Comparison of ENCODE assay signal across 8 cellular contexts in the genomic region with DNA sequence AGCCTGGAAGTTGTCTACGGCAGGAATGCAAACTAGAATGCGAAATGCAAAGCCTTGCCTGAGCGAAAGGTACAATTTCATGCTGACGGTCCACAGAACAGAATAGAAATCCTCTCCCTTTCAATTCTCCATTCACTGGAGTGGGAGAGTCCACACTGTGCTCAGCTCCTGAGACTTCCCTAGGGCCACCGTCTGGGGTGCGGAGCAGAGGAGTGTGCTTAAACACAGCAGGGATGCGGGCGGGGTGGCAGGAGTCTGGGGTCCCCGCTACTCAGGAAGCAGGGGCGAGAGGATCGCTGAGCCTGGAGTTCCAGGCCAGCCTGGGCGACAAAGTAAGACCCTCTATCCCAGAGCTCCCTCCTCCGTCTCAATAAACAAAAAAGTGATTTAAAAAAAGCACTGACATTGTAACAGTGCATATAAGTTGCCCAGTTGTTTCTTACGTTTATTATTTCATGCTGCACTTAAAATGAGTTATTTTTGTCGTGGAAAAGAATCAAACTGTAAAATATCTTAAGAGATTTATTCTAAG. TPM values are rescaled to one million over a fixed set of nuclear protein-coding genes. Genes with fewer than 3 reads are reported as not detected.
A peak's percentile ranks its signal among the peaks of the same experiment; 100 is the strongest.
DNase-seq lines count a peak whose midpoint lies in the region; ATAC-seq and TF ChIP-seq lines count a peak whose summit lies in the region.

No MANE protein-coding gene starts in this region.

- DNase-seq in activated naive CD4-positive, alpha-beta T cell treated with Interleukin-2 at 50 U/mL for 16 hours: peak; percentile 9
- no peak for DNase-seq in activated naive CD4-positive, alpha-beta T cell (lab: John Stamatoyannopoulos, UW)
- peak; percentile 2 for DNase-seq in activated T-helper 1 cell treated with anti-CD3 and anti-CD28 coated beads, Interleukin-12 subunit alpha, Interleukin-12 subunit beta, Interleukin-2, Interleukin-4 antibody, amounts not matched to agents 30 ng/mL and 10 ng/mL and 1 ng/mL, durations not matched to agents 14 hours and 24 hours and 36 hours (ENCODE audit: low spot score)
- DNase-seq in heart left ventricle: peak in 2 of 5 donors; percentile 21 to 36
- DNase-seq in psoas muscle: no peak
- no peak for DNase-seq in posterior vena cava (ENCODE audit: low spot score)
- no peak for DNase-seq in cerebellum (ENCODE audit: low spot score)

- H3K36me3 ChIP-seq in heart left ventricle (peaks cover 0 to 4% (median 0%) of the 10 kb centered on the region in 9 donors), psoas muscle (ENCODE audit: insufficient read depth in 1 of 2, low read depth in 1 of 2) (peaks cover 0 to 3% of the 10 kb centered on the region in 2 donors)

- WGBS in heart left ventricle, 4 donors: 1 to 4% (median 2%) methylated on average over 14 to 15 of the region's 15 CpGs
- 1 to 4% (median 3%) methylated on average over 15 of the region's 15 CpGs for WGBS in psoas muscle, 3 donors

- H3K4me3 Mint-ChIP-seq in activated T-helper 1 cell treated with anti-CD3 and anti-CD28 coated beads, Interleukin-12 subunit alpha, Interleukin-12 subunit beta, Interleukin-2, Interleukin-4 antibody, amounts not matched to agents 30 ng/mL and 10 ng/mL and 1 ng/mL, durations not matched to agents 14 hours and 24 hours and 36 hours: peak overlapping the region; percentile 98

- H3K4me3 ChIP-seq in heart left ventricle: peak overlapping the region; percentile 40 to 99 (median 72)
- H3K4me3 ChIP-seq in psoas muscle: peak overlapping the region; percentile 74

- peaks cover 22% of the 10 kb centered on the region for H3K36me3 Mint-ChIP-seq in activated T-helper 1 cell treated with anti-CD3 and anti-CD28 coated beads, Interleukin-12 subunit alpha, Interleukin-12 subunit beta, Interleukin-2, Interleukin-4 antibody, amounts not matched to agents 30 ng/mL and 10 ng/mL and 1 ng/mL, durations not matched to agents 14 hours and 24 hours and 36 hours (ENCODE audit: low read depth)

- no peaks in the 10 kb centered on the region for H3K27me3 ChIP-seq in heart left ventricle
- H3K27me3 ChIP-seq in psoas muscle (ENCODE audit: insufficient read depth in 3 of 3, low read length in 2 of 3): no peaks in the 10 kb centered on the region

- no peak for TF ChIP-seq POLR2A in heart left ventricle (IDR thresholded peaks at IDR 0.05)

- intact Hi-C loops in activated T-helper 1 cell treated with anti-CD3 and anti-CD28 coated beads, Interleukin-12 subunit alpha, Interleukin-12 subunit beta, Interleukin-2, Interleukin-4 antibody, amounts not matched to agents 30 ng/mL and 10 ng/mL and 1 ng/mL, durations not matched to agents 14 hours and 24 hours and 36 hours (cut with micrococcal nuclease): loop anchor here (1.0 to 10.0 kb wide), 7 partner anchors 40 to 902 kb away; a partner anchor contains a TSS
- intact Hi-C loops in heart left ventricle (cut with DNase I) (loop anchor here in 4 of 10 donors (2.0 to 5.0 kb wide), 4 partner anchors 20 to 66 kb away; a partner anchor contains a TSS), psoas muscle (cut with DNase I) (no loop called here), posterior vena cava (cut with DNase I) (no loop called here)

- H3K27me3 Mint-ChIP-seq in activated T-helper 1 cell treated with anti-CD3 and anti-CD28 coated beads, Interleukin-12 subunit alpha, Interleukin-12 subunit beta, Interleukin-2, Interleukin-4 antibody, amounts not matched to agents 30 ng/mL and 10 ng/mL and 1 ng/mL, durations not matched to agents 14 hours and 24 hours and 36 hours (ENCODE audit: insufficient read depth): no peaks in the 10 kb centered on the region

- ATAC-seq in HG03159 (IDR thresholded peaks at IDR 0.05; ENCODE audit: unreplicated experiment): peak; percentile 22
- ATAC-seq in heart left ventricle: peak; percentile 42 to 59 (median 58)
- ATAC-seq in psoas muscle: peak in 3 of 4 donors; percentile 30 to 38 (median 32)

- peaks cover 25% of the 10 kb centered on the region for H3K4me1 Mint-ChIP-seq in activated T-helper 1 cell treated with anti-CD3 and anti-CD28 coated beads, Interleukin-12 subunit alpha, Interleukin-12 subunit beta, Interleukin-2, Interleukin-4 antibody, amounts not matched to agents 30 ng/mL and 10 ng/mL and 1 ng/mL, durations not matched to agents 14 hours and 24 hours and 36 hours (ENCODE audit: low read depth)

- H3K9me3 ChIP-seq in heart left ventricle (peaks cover 0 to 34% (median 3%) of the 10 kb centered on the region in 12 donors), psoas muscle (peaks cover 17% of the 10 kb centered on the region)

- H3K4me1 ChIP-seq in heart left ventricle (peaks cover 0 to 20% (median 10%) of the 10 kb centered on the region in 12 donors), psoas muscle (peaks cover 12% of the 10 kb centered on the region)

- TF ChIP-seq CTCF in heart left ventricle (IDR thresholded peaks at IDR 0.05) (no peak), psoas muscle (IDR thresholded peaks at IDR 0.05) (no peak)

- H3K9me3 Mint-ChIP-seq in activated T-helper 1 cell treated with anti-CD3 and anti-CD28 coated beads, Interleukin-12 subunit alpha, Interleukin-12 subunit beta, Interleukin-2, Interleukin-4 antibody, amounts not matched to agents 30 ng/mL and 10 ng/mL and 1 ng/mL, durations not matched to agents 14 hours and 24 hours and 36 hours: peaks cover 37% of the 10 kb centered on the region

- peak overlapping the region in 11 of 12 donors; percentile 62 to 95 (median 82) for H3K27ac ChIP-seq in heart left ventricle
- peak overlapping the region; percentile 70 for H3K27ac ChIP-seq in psoas muscle

- H3K27ac Mint-ChIP-seq in activated T-helper 1 cell treated with anti-CD3 and anti-CD28 coated beads, Interleukin-12 subunit alpha, Interleukin-12 subunit beta, Interleukin-2, Interleukin-4 antibody, amounts not matched to agents 30 ng/mL and 10 ng/mL and 1 ng/mL, durations not matched to agents 14 hours and 24 hours and 36 hours: peak overlapping the region; percentile 93

RNA-seq across cellular contexts. Expression of a gene that starts 0.6 kb away (rescaled TPM):
- total RNA-seq in activated T-helper 1 cell treated with anti-CD3 and anti-CD28 coated beads, Interleukin-12 subunit alpha, Interleukin-12 subunit beta, Interleukin-2, Interleukin-4 antibody, amounts not matched to agents 30 ng/mL and 10 ng/mL and 1 ng/mL, durations not matched to agents 14 hours and 24 hours and 36 hours: 7.0 and 9.4 TPM in 2 replicates
- total RNA-seq in heart left ventricle: 1 to 10 TPM; 2.1 to 8.0 (median 4.3) TPM
- 1 to 10 TPM; 1.3 to 3.5 TPM for polyA plus RNA-seq in heart left ventricle
- 1 to 10 TPM; 2.4 to 2.7 (median 2.6) TPM for total RNA-seq in psoas muscle
- 1 to 10 TPM; 1.8 to 9.1 (median 3.5) TPM for polyA plus RNA-seq in psoas muscle
- total RNA-seq in posterior vena cava: 1 to 10 TPM; 6.4 to 9.7 TPM
- total RNA-seq in cerebellum: 8.9 TPM

RNA-seq across cellular contexts. Expression of a gene that starts 40.1 kb away (rescaled TPM):
- 4.2 and 4.6 TPM in 2 replicates for total RNA-seq in activated T-helper 1 cell treated with anti-CD3 and anti-CD28 coated beads, Interleukin-12 subunit alpha, Interleukin-12 subunit beta, Interleukin-2, Interleukin-4 antibody, amounts not matched to agents 30 ng/mL and 10 ng/mL and 1 ng/mL, durations not matched to agents 14 hours and 24 hours and 36 hours
- total RNA-seq in heart left ventricle: 1 to 10 TPM in 7 of 9 donors, under 1 TPM in 2; 0.88 to 3.2 (median 1.3) TPM
- polyA plus RNA-seq in heart left ventricle: 1 to 10 TPM in 1 of 2 donors, under 1 TPM in 1; 0.80 to 1.3 TPM
- total RNA-seq in psoas muscle: under 1 TPM; 0.32 to 0.67 (median 0.48) TPM
- 1 to 10 TPM in 1 of 3 donors, under 1 TPM in 2; 0.13 to 1.0 (median 0.49) TPM for polyA plus RNA-seq in psoas muscle
- total RNA-seq in posterior vena cava: 1 to 10 TPM; 2.6 to 3.2 TPM
- 3.4 TPM for total RNA-seq in cerebellum

RNA-seq across cellular contexts. Expression of a gene that starts 50.4 kb away (rescaled TPM):
- not detected in 2 replicates for total RNA-seq in activated T-helper 1 cell treated with anti-CD3 and anti-CD28 coated beads, Interleukin-12 subunit alpha, Interleukin-12 subunit beta, Interleukin-2, Interleukin-4 antibody, amounts not matched to agents 30 ng/mL and 10 ng/mL and 1 ng/mL, durations not matched to agents 14 hours and 24 hours and 36 hours
- total RNA-seq in heart left ventricle (not detected), psoas muscle (not detected), posterior vena cava (not detected), cerebellum (not detected)
- polyA plus RNA-seq in heart left ventricle (under 1 TPM in 1 of 2 donors, not detected in 1; 0.06 TPM), psoas muscle (under 1 TPM; 0.01 to 0.08 (median 0.03) TPM)

Comparison
In these comparisons a context has a peak if more than half of its experiments do, and no peak if none do; other contexts are left out.
1. DNase-seq: peak in activated naive CD4-positive, alpha-beta T cell treated with Interleukin-2 at 50 U/mL for 16 hours (single experiment) and activated T-helper 1 cell treated with anti-CD3 and anti-CD28 coated beads, Interleukin-12 subunit alpha, Interleukin-12 subunit beta, Interleukin-2, Interleukin-4 antibody, amounts not matched to agents 30 ng/mL and 10 ng/mL and 1 ng/mL, durations not matched to agents 14 hours and 24 hours and 36 hours (single experiment); none in activated naive CD4-positive, alpha-beta T cell (0 of 4), psoas muscle (0 of 2), posterior vena cava (single experiment) and cerebellum (single experiment).
2. Peak in every context shown above with its lines, with median percentiles within 50 percentile points of each other: ATAC-seq.